13 cellular contexts compared by ENCODE assay signal in genomic region chr10:132326925-132327324, GRCh38. TPM values are rescaled to one million over a fixed set of nuclear protein-coding genes. Genes with fewer than 3 reads are reported as not detected.
DNase-seq lines count a peak whose midpoint lies in the region; ATAC-seq and TF ChIP-seq lines count a peak whose summit lies in the region.
"Had no signal": no experiment of that assay in that cellular context is flagged by ENCODE, and none has a peak within 500 bp of the region (broad histone marks: within the 10 kb centered on the region; RNA-seq: fewer than 3 reads in every experiment).

No MANE protein-coding gene starts in this region.

- H3K27ac Mint-ChIP-seq in Calu3 (ENCODE audit: unreplicated experiment) (peak overlapping the region; percentile 3), neural crest cell (ENCODE audit: unreplicated experiment) (no peak overlapping the region), GM23338 (no peak overlapping the region)
- peak overlapping the region; percentile 58 for H3K27ac Mint-ChIP-seq in activated T-helper 17 cell treated with anti-CD3 and anti-CD28 coated beads, Interleukin-2, amount 50 U/mL, for 72 hours

- no peak for TF ChIP-seq CTCF in Calu3 (IDR thresholded peaks at IDR 0.05; ENCODE audit: unreplicated experiment)
- TF ChIP-seq CTCF in neural crest cell (conservative IDR thresholded peaks at IDR 0.05), result no peak
- no peak for TF ChIP-seq CTCF in dorsolateral prefrontal cortex (IDR thresholded peaks at IDR 0.05 in 54 of 56, conservative IDR thresholded peaks at IDR 0.05 in 2 of 56; ENCODE audit: low read depth in 1 of 56, partially characterized antibody in 56 of 56)
- no peak for TF ChIP-seq CTCF in GM23338 (conservative IDR thresholded peaks at IDR 0.05; ENCODE audit: low read depth in 2 of 2)

- no peak overlapping the region for H3K4me3 Mint-ChIP-seq in Calu3 (ENCODE audit: low read depth, unreplicated experiment)
- peak overlapping the region; percentile 96 for H3K4me3 Mint-ChIP-seq in activated T-helper 17 cell treated with anti-CD3 and anti-CD28 coated beads, Interleukin-2, amount 50 U/mL, for 72 hours
- peak overlapping the region; percentile 14 for H3K4me3 Mint-ChIP-seq in neural crest cell
- H3K4me3 Mint-ChIP-seq in GM23338, result no peak overlapping the region
- H3K4me3 Mint-ChIP-seq: central memory CD8-positive, alpha-beta T cell had no signal

- no peaks in the 10 kb centered on the region; the same call in none of the 2 replicates for H4K20me1 ChIP-seq in GM23338 (replicated peaks; ENCODE audit: insufficient read depth)

- no peaks in the 10 kb centered on the region for H3K36me3 ChIP-seq in GM23338 (ENCODE audit: insufficient read depth)
- H3K36me3 ChIP-seq: pancreas, upper lobe of left lung had no signal

- H3K9me3 Mint-ChIP-seq in Calu3 (ENCODE audit: low read depth, unreplicated experiment), result no peaks in the 10 kb centered on the region
- H3K9me3 Mint-ChIP-seq in activated T-helper 17 cell treated with anti-CD3 and anti-CD28 coated beads, Interleukin-2, amount 50 U/mL, for 72 hours, result no peaks in the 10 kb centered on the region
- no peaks in the 10 kb centered on the region for H3K9me3 Mint-ChIP-seq in neural crest cell
- H3K9me3 Mint-ChIP-seq in GM23338, result peaks cover 4% of the 10 kb centered on the region; the same call in 2 of the 3 replicates
- H3K9me3 Mint-ChIP-seq: central memory CD8-positive, alpha-beta T cell had no signal

- no peaks in the 10 kb centered on the region for H3F3A ChIP-seq in GM23338 (replicated peaks; ENCODE audit: low read depth)

- no peak overlapping the region for H3K27ac ChIP-seq in dorsolateral prefrontal cortex
- H3K27ac ChIP-seq in GM23338 (ENCODE audit: low read depth), result no peak overlapping the region
- H3K27ac ChIP-seq: pancreas, upper lobe of left lung had no signal

- H3K4me3 ChIP-seq in dorsolateral prefrontal cortex (no peak overlapping the region), GM23338 (no peak overlapping the region)
- H3K4me3 ChIP-seq: pancreas, upper lobe of left lung had no signal

- H3K79me2 ChIP-seq in GM23338 (replicated peaks; ENCODE audit: insufficient read depth), result peaks cover 51% of the 10 kb centered on the region

- intact Hi-C loops in Calu3 (cut with micrococcal nuclease; ENCODE audit: unreplicated experiment) (no loop called here), dorsolateral prefrontal cortex (cut with DNase I) (no loop called here)

- peaks cover 45% of the 10 kb centered on the region for H3K36me3 Mint-ChIP-seq in Calu3 (ENCODE audit: insufficient read depth, unreplicated experiment)
- H3K36me3 Mint-ChIP-seq in activated T-helper 17 cell treated with anti-CD3 and anti-CD28 coated beads, Interleukin-2, amount 50 U/mL, for 72 hours (ENCODE audit: low read depth), result peaks cover 73% of the 10 kb centered on the region
- peaks cover 28% of the 10 kb centered on the region for H3K36me3 Mint-ChIP-seq in neural crest cell (ENCODE audit: low read depth)
- H3K36me3 Mint-ChIP-seq in GM23338 (ENCODE audit: low read depth), result peaks cover 35% of the 10 kb centered on the region

- peaks cover 55% of the 10 kb centered on the region for H3K4me1 Mint-ChIP-seq in Calu3 (ENCODE audit: low read depth, unreplicated experiment)
- peaks cover 34% of the 10 kb centered on the region for H3K4me1 Mint-ChIP-seq in activated T-helper 17 cell treated with anti-CD3 and anti-CD28 coated beads, Interleukin-2, amount 50 U/mL, for 72 hours
- peaks cover 37% of the 10 kb centered on the region for H3K4me1 Mint-ChIP-seq in neural crest cell
- H3K4me1 Mint-ChIP-seq in GM23338, result peaks cover 18% of the 10 kb centered on the region

- peaks cover 14% of the 10 kb centered on the region for H3K4me1 ChIP-seq in GM23338 (ENCODE audit: insufficient read depth)

- BruUV-seq in Calu3 (replicated peaks; lab: Mats Ljungman, UMichigan), result no TSS peak

- H3K4me2 ChIP-seq in GM23338, result no peak overlapping the region
- H3K4me2 ChIP-seq: SK-N-SH had no signal

- peak; percentile 29 for ATAC-seq in activated T-helper 17 cell treated with anti-CD3 and anti-CD28 coated beads, Interleukin-2, amount 50 U/mL, for 72 hours (replicated peaks)
- no peak for ATAC-seq in GM23338
- ATAC-seq: pancreas had no signal

- peak; percentile 35 for DNase-seq in A172 (ENCODE audit: low spot score)
- no peak for DNase-seq in Calu3
- no peak for DNase-seq in neural crest cell (ENCODE audit: low read depth, low spot score)
- no peak for DNase-seq in DMS114 treated with DMSO at 0.1 percent for 48 hours (lab: John Stamatoyannopoulos, UW; ENCODE audit: unreplicated experiment)
- no peak for DNase-seq in GM03348 (ENCODE audit: low spot score)
- DNase-seq in dorsolateral prefrontal cortex, result no peak
- no peak for DNase-seq in GM23338 (ENCODE audit: low spot score)
- DNase-seq: pancreas, SK-N-SH, small intestine, upper lobe of left lung had no signal

- H3K9me2 ChIP-seq in GM23338 (ENCODE audit: insufficient read depth), result no peaks in the 10 kb centered on the region
- H3K9me2 ChIP-seq: SK-N-SH had no signal

- H3K27me3 Mint-ChIP-seq in Calu3 (ENCODE audit: unreplicated experiment) (no peaks in the 10 kb centered on the region), neural crest cell (ENCODE audit: low read depth) (no peaks in the 10 kb centered on the region), GM23338 (ENCODE audit: insufficient read depth, low read depth, poor library complexity) (peaks cover 8% of the 10 kb centered on the region)
- H3K27me3 Mint-ChIP-seq in activated T-helper 17 cell treated with anti-CD3 and anti-CD28 coated beads, Interleukin-2, amount 50 U/mL, for 72 hours, result no peaks in the 10 kb centered on the region
- H3K27me3 Mint-ChIP-seq: central memory CD8-positive, alpha-beta T cell had no signal

- H2AFZ ChIP-seq in GM23338, result no peak overlapping the region

- H3K27me3 ChIP-seq in dorsolateral prefrontal cortex, result no peaks in the 10 kb centered on the region
- H3K27me3 ChIP-seq in GM23338 (ENCODE audit: insufficient read depth), result no peaks in the 10 kb centered on the region
- H3K27me3 ChIP-seq: pancreas, upper lobe of left lung had no signal

- CTCF ChIA-PET in Calu3 (lab: Charles Lee), result no interaction called here

TF ChIP-seq in GM23338, 12 proteins besides CTCF, POLR2A, EP300 and RAD21 (continues in another document):
- no peak for TF ChIP-seq ZNF114 (CRISPR knock-in tag; IDR thresholded peaks at IDR 0.05)
- no peak for TF ChIP-seq NANOG (IDR thresholded peaks at IDR 0.05; ENCODE audit: borderline replicate concordance)
- TF ChIP-seq ZNF331 (CRISPR knock-in tag; IDR thresholded peaks at IDR 0.05; ENCODE audit: low read depth), result no peak

RNA-seq across cellular contexts. Expression of gene LRRC27, which starts 5.1 kb away (rescaled TPM):
- 1.6 and 2.7 TPM in 2 replicates for total RNA-seq in A172 (2014; rRNA removed; shearing (Covaris generic))
- total RNA-seq in Calu3 (2022) (4.6 and 5.0 TPM in 2 replicates), neural crest cell (18.3 and 21.9 TPM in 2 replicates), dorsolateral prefrontal cortex (10 to 100 TPM; 14.0 to 36.4 (median 25.3) TPM)
- 1 to 10 TPM; 4.5 to 6.3 TPM for total RNA-seq in activated T-helper 17 cell treated with anti-CD3 and anti-CD28 coated beads, Interleukin-2, amount 50 U/mL, for 72 hours
- 3.1 and 3.5 TPM in 2 replicates for total RNA-seq in GM23338 (2014; rRNA removed; shearing (Covaris generic))
- polyA plus RNA-seq in GM23338 (2016; fragmentation: Nextera tagmentation; extraction: Ambion mirVana), result 2.2 and 2.9 TPM in 2 replicates

RNA-seq across cellular contexts. Expression of gene STK32C, which starts 19.2 kb away (rescaled TPM):
- total RNA-seq in A172 (2014; rRNA removed; shearing (Covaris generic)), result 19.4 and 23.0 TPM in 2 replicates
- total RNA-seq in Calu3 (2022), result 13.5 and 16.0 TPM in 2 replicates
- 10 to 100 TPM; 12.6 to 20.6 TPM for total RNA-seq in activated T-helper 17 cell treated with anti-CD3 and anti-CD28 coated beads, Interleukin-2, amount 50 U/mL, for 72 hours
- total RNA-seq in neural crest cell, result 19.6 and 21.9 TPM in 2 replicates
- 10 to 100 TPM; 30.1 to 78.4 (median 57.0) TPM for total RNA-seq in dorsolateral prefrontal cortex
- 8.0 and 10.2 TPM in 2 replicates for total RNA-seq in GM23338 (2014; rRNA removed; shearing (Covaris generic))
- 20.5 and 24.1 TPM in 2 replicates for polyA plus RNA-seq in GM23338 (2016; fragmentation: Nextera tagmentation; extraction: Ambion mirVana)

Comparison
In these comparisons a context has a peak if more than half of its experiments do, and no peak if none do; other contexts are left out.
1. H3K27ac Mint-ChIP-seq: peak in Calu3 (single experiment) and activated T-helper 17 cell treated with anti-CD3 and anti-CD28 coated beads, Interleukin-2, amount 50 U/mL, for 72 hours (single experiment); none in neural crest cell (single experiment) and GM23338 (single experiment).
2. H3K4me3 Mint-ChIP-seq: peak in activated T-helper 17 cell treated with anti-CD3 and anti-CD28 coated beads, Interleukin-2, amount 50 U/mL, for 72 hours (single experiment) and neural crest cell (single experiment); none in Calu3 (single experiment) and GM23338 (single experiment).